Comparison of ENCODE assay signal across 8 cellular contexts in the genomic region with DNA sequence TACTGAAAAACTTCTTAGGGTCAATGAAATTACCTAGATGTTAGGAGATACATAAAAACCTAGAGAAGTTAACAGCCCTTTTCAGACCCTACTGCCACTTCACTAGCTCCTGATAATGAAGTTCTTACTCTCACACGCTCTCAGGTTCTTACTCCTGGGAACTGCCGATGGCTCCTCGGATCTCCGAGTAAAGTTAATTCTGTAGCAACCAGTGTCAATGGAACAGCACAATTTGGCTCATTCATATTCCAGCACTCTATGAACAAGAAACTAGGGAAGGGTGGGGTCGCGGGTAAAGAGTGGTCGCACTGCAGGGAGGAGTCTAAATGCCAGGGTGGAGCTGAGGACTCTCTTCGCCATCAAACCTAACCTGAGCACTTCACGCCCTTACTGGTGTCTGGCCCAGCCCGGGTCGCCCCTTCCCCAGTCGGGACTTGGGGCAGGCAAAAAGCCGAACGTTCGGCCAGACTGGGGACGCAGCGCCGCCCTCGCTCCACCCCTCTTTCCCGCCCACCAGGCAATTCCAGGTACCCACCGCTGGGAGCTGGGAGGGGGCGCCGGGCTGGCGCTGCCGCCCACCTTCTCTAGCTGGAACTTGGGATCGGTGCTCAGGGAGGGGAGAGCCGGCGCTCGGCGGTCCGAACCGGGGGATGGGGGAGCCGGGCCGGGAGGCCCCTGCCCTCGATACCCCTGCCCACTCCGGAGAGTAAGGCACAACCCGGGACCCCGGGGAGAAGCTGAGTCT. TPM values are rescaled to one million over a fixed set of nuclear protein-coding genes. Genes with fewer than 3 reads are reported as not detected.
DNase-seq lines count a peak whose midpoint lies in the region; ATAC-seq and TF ChIP-seq lines count a peak whose summit lies in the region.

No MANE protein-coding gene starts in this region.

- peaks cover 2 to 5% (median 5%) of the 10 kb centered on the region in 3 donors for H3K4me1 Mint-ChIP-seq in IgD-negative memory B cell

- H3K9me3 ChIP-seq in right cardiac atrium (ENCODE audit: control insufficient read depth, low read length) (no peaks in the 10 kb centered on the region), psoas muscle (no peaks in the 10 kb centered on the region)

- peak overlapping the region; percentile 88 to 99 (median 97) for H3K4me3 Mint-ChIP-seq in IgD-negative memory B cell

- intact Hi-C loops in right cardiac atrium (cut with DNase I): loop anchor here in 1 of 4 donors (10.0 kb wide), 1 partner anchor 93 kb away; the partner anchor contains the start of gene PRIM2
- intact Hi-C loops in psoas muscle (cut with DNase I): loop anchor here in 1 of 2 donors (5.0 kb wide), 2 partner anchors 44 to 96 kb away; partner anchors contain the start of gene PRIM2

- H3K9me3 Mint-ChIP-seq in IgD-negative memory B cell: no peaks in the 10 kb centered on the region

- no peaks in the 10 kb centered on the region for H3K36me3 ChIP-seq in psoas muscle (ENCODE audit: insufficient read depth in 1 of 2, low read depth in 1 of 2)

- under 1% methylated on average over 38 of the region's 38 CpGs for WGBS in right cardiac atrium
- 0 to 1% (median 1%) methylated on average over 30 to 38 of the region's 38 CpGs for WGBS in psoas muscle, 3 donors

- H3K36me3 Mint-ChIP-seq in IgD-negative memory B cell: no peaks in the 10 kb centered on the region

- H3K4me1 ChIP-seq in right cardiac atrium (ENCODE audit: control insufficient read depth, insufficient read depth, low read length) (no peaks in the 10 kb centered on the region), psoas muscle (peaks cover 15% of the 10 kb centered on the region)

- H3K27ac Mint-ChIP-seq in IgD-negative memory B cell: peak overlapping the region; percentile 76 to 91 (median 86)

- H3K4me3 ChIP-seq in right cardiac atrium (ENCODE audit: low read length): peak overlapping the region; percentile 77
- H3K4me3 ChIP-seq in psoas muscle: peak overlapping the region; percentile 85

- H3K27ac ChIP-seq in right cardiac atrium (ENCODE audit: low read length) (peak overlapping the region; percentile 39), psoas muscle (peak overlapping the region; percentile 44)

- peak; percentile 32 for TF ChIP-seq CTCF in psoas muscle (IDR thresholded peaks at IDR 0.05)

- DNase-seq in GDM1 (lab: John Stamatoyannopoulos, UW) (peak; percentile 48), SK-N-DZ (ENCODE audit: low spot score) (peak; percentile 76), amniotic epithelial cell (ENCODE audit: low read depth) (peak; percentile 54), right cardiac atrium (peak; percentile 63 to 87 (median 85)), psoas muscle (peak; percentile 53 to 82), NCI-H2107 treated with DMSO at 0.1 percent for 48 hours (lab: John Stamatoyannopoulos, UW; ENCODE audit: unreplicated experiment) (no peak)

- peak; percentile 75 for ATAC-seq in GM21717 (IDR thresholded peaks at IDR 0.05; ENCODE audit: unreplicated experiment)
- peak; percentile 85 to 87 for ATAC-seq in right cardiac atrium
- ATAC-seq in psoas muscle: peak; percentile 59 to 85 (median 72)

- peaks cover 6% of the 10 kb centered on the region for H3K27me3 Mint-ChIP-seq in IgD-negative memory B cell

- H3K27me3 ChIP-seq in right cardiac atrium (ENCODE audit: control insufficient read depth, insufficient read depth) (no peaks in the 10 kb centered on the region), psoas muscle (ENCODE audit: insufficient read depth in 3 of 3, low read length in 2 of 3) (no peaks in the 10 kb centered on the region)

RNA-seq across cellular contexts. Expression of gene RAB23, which starts 0.7 kb away (rescaled TPM):
- polyA plus RNA-seq in IgD-negative memory B cell (0.74 TPM), right cardiac atrium (6.1 TPM), psoas muscle (10 to 100 TPM in 1 of 3 donors, 1 to 10 TPM in 2; 3.9 to 14.1 (median 4.3) TPM)
- 23.2 and 25.0 TPM in 2 replicates for polyA plus RNA-seq in SK-N-DZ (2014; cell fraction: cytosol; rRNA removed)
- polyA plus RNA-seq in SK-N-DZ (2014; cell fraction: nucleus; rRNA removed): 14.4 TPM in 2 replicates
- total RNA-seq in right cardiac atrium (10 to 100 TPM; 11.1 to 20.7 (median 11.5) TPM), psoas muscle (10 to 100 TPM in 1 of 4 donors, 1 to 10 TPM in 3; 5.9 to 10.1 (median 6.0) TPM)

RNA-seq across cellular contexts. Expression of gene BAG2, which starts 49.2 kb away (rescaled TPM):
- polyA plus RNA-seq in IgD-negative memory B cell: 4.5 TPM
- polyA plus RNA-seq in SK-N-DZ (2014; cell fraction: cytosol; rRNA removed): 6.3 and 8.2 TPM in 2 replicates
- polyA plus RNA-seq in SK-N-DZ (2014; cell fraction: nucleus; rRNA removed): 4.4 and 5.0 TPM in 2 replicates
- 10 to 100 TPM; 11.3 to 17.8 (median 16.0) TPM for total RNA-seq in right cardiac atrium
- polyA plus RNA-seq in right cardiac atrium: 10.1 TPM
- 1 to 10 TPM; 7.3 to 9.3 (median 8.5) TPM for total RNA-seq in psoas muscle
- polyA plus RNA-seq in psoas muscle: 10 to 100 TPM in 1 of 3 donors, 1 to 10 TPM in 2; 5.8 to 17.6 (median 6.4) TPM
